ENCODE assay signal across 8 cellular contexts in the genomic region with DNA sequence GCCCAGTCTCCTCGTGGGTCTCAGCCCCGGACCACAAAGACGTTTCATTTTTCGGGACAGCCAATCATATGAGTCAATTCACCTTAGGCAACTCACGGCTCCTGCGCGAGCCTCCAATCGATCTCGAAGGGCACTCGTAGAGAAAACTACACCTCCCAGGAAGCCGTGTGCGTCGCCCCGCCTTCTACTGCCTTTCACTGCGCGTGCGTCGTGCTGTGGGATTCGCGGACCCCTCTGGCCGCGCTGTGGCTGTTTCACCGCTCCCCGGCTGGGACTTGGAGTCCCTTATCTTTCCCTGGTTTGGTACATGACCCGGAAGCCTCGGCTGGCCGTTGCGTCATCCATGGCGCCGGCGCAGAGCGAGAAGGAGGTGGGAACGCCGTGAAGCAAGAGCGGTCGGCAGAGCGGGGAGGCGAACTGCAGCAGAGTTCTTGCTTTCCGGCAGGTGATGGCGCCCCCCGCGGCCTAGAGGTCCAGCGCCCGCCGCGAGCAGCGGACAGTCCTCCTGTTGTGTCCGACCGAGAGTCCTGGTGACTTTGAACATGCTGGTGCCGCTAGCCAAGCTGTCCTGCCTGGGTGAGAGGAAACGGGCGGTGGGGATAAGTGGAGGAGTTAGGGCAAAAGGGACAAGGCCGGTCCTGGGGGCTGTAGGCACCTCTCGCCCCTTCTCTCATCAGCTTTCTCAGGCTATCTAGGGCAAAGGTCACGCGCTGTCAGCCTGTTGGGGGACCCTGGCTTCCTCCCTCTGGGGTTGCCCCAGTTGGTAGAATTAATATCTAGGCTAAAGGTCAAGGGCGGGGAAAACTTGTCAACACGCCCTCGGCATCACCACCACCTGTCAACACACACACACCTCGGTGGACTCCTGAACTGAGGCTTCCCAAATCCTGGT. TPM values are rescaled to one million over a fixed set of nuclear protein-coding genes. Genes with fewer than 3 reads are reported as not detected.
DNase-seq lines count a peak whose midpoint lies in the region; ATAC-seq and TF ChIP-seq lines count a peak whose summit lies in the region.

A gene (plus strand): TSS at position 382 of the 892 bp plus-strand sequence. CDS start 161 bp downstream, at position 543.

- no peaks in the 10 kb centered on the region for H3K27me3 ChIP-seq in mononuclear cell (ENCODE audit: insufficient read depth, low read length)

- H3K9me3 ChIP-seq in mononuclear cell (ENCODE audit: low read depth, low read length), result no peaks in the 10 kb centered on the region

- H3K4me3 ChIP-seq in epithelial cell of esophagus (ENCODE audit: low read length) (peak within 1 kb of the TSS; percentile 91), mononuclear cell (ENCODE audit: low read length) (peak within 1 kb of the TSS; percentile 90)

- no peak for TF ChIP-seq EP300 in Ishikawa (IDR thresholded peaks at IDR 0.05; ENCODE audit: borderline replicate concordance)

- peak; percentile 98 for DNase-seq in DMS53 (lab: John Stamatoyannopoulos, UW)
- DNase-seq in OCI-M2 (lab: John Stamatoyannopoulos, UW; ENCODE audit: unreplicated experiment), result peak; percentile 89
- peak; percentile 97 for DNase-seq in activated T-cell treated with anti-CD3 and anti-CD28 coated beads for 48 hours (ENCODE audit: low read depth)
- peak; percentile 99 for DNase-seq in epithelial cell of esophagus (ENCODE audit: low read depth)
- DNase-seq in stimulated activated CD8-positive, alpha-beta memory T cell treated with anti-CD3 and anti-CD28 coated beads, Interleukin-4, amount 100 ng/mL, for 1 hour (ENCODE audit: low read depth in 2 of 2, low spot score in 1 of 2), result peak; percentile 93 to 97

- TF ChIP-seq CTCF in epithelial cell of esophagus (IDR thresholded peaks at IDR 0.05; ENCODE audit: insufficient read depth, low read depth, low read length, missing control alignments), result peak; percentile 47

- TF ChIP-seq RAD21 in Ishikawa (IDR thresholded peaks at IDR 0.05; ENCODE audit: low read depth), result peak; percentile 33; the same call in 1 of the 2 replicates

- peaks cover 27% of the 10 kb centered on the region for H3K4me1 ChIP-seq in mononuclear cell (ENCODE audit: insufficient read depth, low read length)

- ATAC-seq in GM21576 (IDR thresholded peaks at IDR 0.05; ENCODE audit: unreplicated experiment), result peak; percentile 83

TF ChIP-seq in Ishikawa, 13 proteins besides CTCF, POLR2A, EP300 and RAD21:
- peak; percentile 23; the same call in 1 of the 2 replicates for TF ChIP-seq FOXM1 (IDR thresholded peaks at IDR 0.05; ENCODE audit: borderline replicate concordance, low read depth)
- TF ChIP-seq TAF1 (IDR thresholded peaks at IDR 0.05; ENCODE audit: low read depth), result peak; percentile 66
- TF ChIP-seq TCF12 (IDR thresholded peaks at IDR 0.05; ENCODE audit: low read depth), result peak; percentile 46; the same call in 1 of the 2 replicates
- TF ChIP-seq, protein P1, sequence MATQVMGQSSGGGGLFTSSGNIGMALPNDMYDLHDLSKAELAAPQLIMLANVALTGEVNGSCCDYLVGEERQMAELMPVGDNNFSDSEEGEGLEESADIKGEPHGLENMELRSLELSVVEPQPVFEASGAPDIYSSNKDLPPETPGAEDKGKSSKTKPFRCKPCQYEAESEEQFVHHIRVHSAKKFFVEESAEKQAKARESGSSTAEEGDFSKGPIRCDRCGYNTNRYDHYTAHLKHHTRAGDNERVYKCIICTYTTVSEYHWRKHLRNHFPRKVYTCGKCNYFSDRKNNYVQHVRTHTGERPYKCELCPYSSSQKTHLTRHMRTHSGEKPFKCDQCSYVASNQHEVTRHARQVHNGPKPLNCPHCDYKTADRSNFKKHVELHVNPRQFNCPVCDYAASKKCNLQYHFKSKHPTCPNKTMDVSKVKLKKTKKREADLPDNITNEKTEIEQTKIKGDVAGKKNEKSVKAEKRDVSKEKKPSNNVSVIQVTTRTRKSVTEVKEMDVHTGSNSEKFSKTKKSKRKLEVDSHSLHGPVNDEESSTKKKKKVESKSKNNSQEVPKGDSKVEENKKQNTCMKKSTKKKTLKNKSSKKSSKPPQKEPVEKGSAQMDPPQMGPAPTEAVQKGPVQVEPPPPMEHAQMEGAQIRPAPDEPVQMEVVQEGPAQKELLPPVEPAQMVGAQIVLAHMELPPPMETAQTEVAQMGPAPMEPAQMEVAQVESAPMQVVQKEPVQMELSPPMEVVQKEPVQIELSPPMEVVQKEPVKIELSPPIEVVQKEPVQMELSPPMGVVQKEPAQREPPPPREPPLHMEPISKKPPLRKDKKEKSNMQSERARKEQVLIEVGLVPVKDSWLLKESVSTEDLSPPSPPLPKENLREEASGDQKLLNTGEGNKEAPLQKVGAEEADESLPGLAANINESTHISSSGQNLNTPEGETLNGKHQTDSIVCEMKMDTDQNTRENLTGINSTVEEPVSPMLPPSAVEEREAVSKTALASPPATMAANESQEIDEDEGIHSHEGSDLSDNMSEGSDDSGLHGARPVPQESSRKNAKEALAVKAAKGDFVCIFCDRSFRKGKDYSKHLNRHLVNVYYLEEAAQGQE (IDR thresholded peaks at IDR 0.05; ENCODE audit: low read depth), result no peak
- TF ChIP-seq YY1 (IDR thresholded peaks at IDR 0.05; ENCODE audit: low read depth), result peak; percentile 79
- TF ChIP-seq NFIC (IDR thresholded peaks at IDR 0.05), result no peak
- TF ChIP-seq, protein P2, sequence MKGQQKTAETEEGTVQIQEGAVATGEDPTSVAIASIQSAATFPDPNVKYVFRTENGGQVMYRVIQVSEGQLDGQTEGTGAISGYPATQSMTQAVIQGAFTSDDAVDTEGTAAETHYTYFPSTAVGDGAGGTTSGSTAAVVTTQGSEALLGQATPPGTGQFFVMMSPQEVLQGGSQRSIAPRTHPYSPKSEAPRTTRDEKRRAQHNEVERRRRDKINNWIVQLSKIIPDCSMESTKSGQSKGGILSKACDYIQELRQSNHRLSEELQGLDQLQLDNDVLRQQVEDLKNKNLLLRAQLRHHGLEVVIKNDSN (IDR thresholded peaks at IDR 0.05), result peak; percentile 32
- 0 out of 2 replicates have a peak, but pooled peaks have one; percentile 0 for TF ChIP-seq ZBTB7A (IDR thresholded peaks at IDR 0.05; ENCODE audit: low read depth)
- no peak for TF ChIP-seq EGR1 (IDR thresholded peaks at IDR 0.05)
- TF ChIP-seq TEAD4 (IDR thresholded peaks at IDR 0.05), result no peak
- peak; percentile 84 for TF ChIP-seq CREB1 (IDR thresholded peaks at IDR 0.05; ENCODE audit: low read depth)
- TF ChIP-seq, protein P3, sequence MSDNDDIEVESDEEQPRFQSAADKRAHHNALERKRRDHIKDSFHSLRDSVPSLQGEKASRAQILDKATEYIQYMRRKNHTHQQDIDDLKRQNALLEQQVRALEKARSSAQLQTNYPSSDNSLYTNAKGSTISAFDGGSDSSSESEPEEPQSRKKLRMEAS (IDR thresholded peaks at IDR 0.05), result peak; percentile 41
- TF ChIP-seq CEBPB (IDR thresholded peaks at IDR 0.05), result peak; percentile 95

RNA-seq across cellular contexts. Expression of the gene that starts here (rescaled TPM):
- total RNA-seq in mononuclear cell, result 16.7 TPM

Comparison
In these comparisons a context has a peak if more than half of its experiments do, and no peak if none do; other contexts are left out.
1. Peak in every context shown above with its lines: DNase-seq, ATAC-seq and H3K4me3 ChIP-seq.